In genomic region chr2:201129044-201129505, GRCh38 we compare ENCODE assay signal across 8 cellular contexts. TPM values are rescaled to one million over a fixed set of nuclear protein-coding genes. Genes with fewer than 3 reads are reported as not detected.
DNase-seq lines count a peak whose midpoint lies in the region; ATAC-seq and TF ChIP-seq lines count a peak whose summit lies in the region.

No MANE protein-coding gene starts in this region.

- H3K27ac ChIP-seq in DOHH2 (ENCODE audit: low read depth, low read length) (no peak overlapping the region), Karpas-422 (ENCODE audit: low read length) (peak overlapping the region; percentile 98), adipose tissue (ENCODE audit: low read depth, low read length) (peak overlapping the region; percentile 29), liver (ENCODE audit: low read depth in 1 of 2, low read length in 2 of 2) (peak overlapping the region; percentile 54 to 64), transverse colon (peak overlapping the region; percentile 99 to 100 (median 100)), aorta (ENCODE audit: low read depth in 1 of 2, low read length in 2 of 2) (peak overlapping the region in 1 of 2 donors; percentile 53)

- H3K9me3 ChIP-seq in DOHH2 (ENCODE audit: control insufficient read depth, insufficient read depth, low read length) = no peaks in the 10 kb centered on the region
- no peaks in the 10 kb centered on the region for H3K9me3 ChIP-seq in Karpas-422 (ENCODE audit: low read length)
- no peaks in the 10 kb centered on the region for H3K9me3 ChIP-seq in liver (ENCODE audit: control insufficient read depth in 4 of 4, low read length in 3 of 4)
- H3K9me3 ChIP-seq in transverse colon = no peaks in the 10 kb centered on the region
- no peaks in the 10 kb centered on the region for H3K9me3 ChIP-seq in aorta (ENCODE audit: control insufficient read depth, low read length)

- intact Hi-C loops in transverse colon (cut with DNase I; ENCODE audit: low total_unique reads) = no loop called here
- intact Hi-C loops in aorta (cut with DNase I) = no loop called here

- H3K4me1 ChIP-seq in DOHH2 (ENCODE audit: control insufficient read depth, low read length) = peaks cover 65% of the 10 kb centered on the region
- H3K4me1 ChIP-seq in Karpas-422 (ENCODE audit: low read length) = peaks cover 87% of the 10 kb centered on the region
- H3K4me1 ChIP-seq in liver (ENCODE audit: control insufficient read depth in 4 of 4, insufficient read depth in 4 of 4, low read length in 3 of 4) = peaks cover 21 to 46% (median 38%) of the 10 kb centered on the region in 4 donors
- H3K4me1 ChIP-seq in transverse colon = peaks cover 30 to 90% (median 65%) of the 10 kb centered on the region in 4 donors
- H3K4me1 ChIP-seq in aorta (ENCODE audit: control insufficient read depth in 1 of 2, insufficient read depth in 2 of 2, low read length in 2 of 2) = peaks cover 7 to 26% of the 10 kb centered on the region in 2 donors

- H3K36me3 ChIP-seq in DOHH2 (ENCODE audit: control insufficient read depth, low read length) = no peaks in the 10 kb centered on the region
- 0 out of 2 replicates have a peak, but pooled peaks cover 5% of the 10 kb centered on the region for H3K36me3 ChIP-seq in Karpas-422 (ENCODE audit: insufficient read depth, low read length)
- peaks cover 2 to 12% (median 9%) of the 10 kb centered on the region in 4 donors for H3K36me3 ChIP-seq in liver (ENCODE audit: control insufficient read depth in 4 of 4, insufficient read depth in 3 of 4, low read depth in 1 of 4, low read length in 3 of 4)
- peaks cover 0 to 12% (median 2%) of the 10 kb centered on the region in 4 donors for H3K36me3 ChIP-seq in transverse colon
- no peaks in the 10 kb centered on the region for H3K36me3 ChIP-seq in aorta (ENCODE audit: control insufficient read depth in 1 of 2, insufficient read depth in 2 of 2, low read length in 1 of 2)

- peaks cover 25% of the 10 kb centered on the region for H3K79me2 ChIP-seq in DOHH2 (ENCODE audit: control insufficient read depth, low read length)
- H3K79me2 ChIP-seq in Karpas-422 (ENCODE audit: low read length) = peaks cover 67% of the 10 kb centered on the region

- no peak for DNase-seq in Karpas-422
- DNase-seq in transverse colon = peak; percentile 70
- DNase-seq in aorta = no peak

- ATAC-seq in aorta (ENCODE audit: low FRiP score) (no peak), GM21381 (IDR thresholded peaks at IDR 0.05; ENCODE audit: unreplicated experiment) (no peak), HG03135 (IDR thresholded peaks at IDR 0.05; ENCODE audit: unreplicated experiment) (no peak)

- H3K9ac ChIP-seq in Karpas-422 (ENCODE audit: low read length) = peak overlapping the region; percentile 15; the same call in 1 of the 2 replicates
- H3K9ac ChIP-seq in liver (ENCODE audit: low read depth in 1 of 2, low read length in 2 of 2) = no peak overlapping the region

- 26 to 33% (median 31%) methylated on average over 4 of the region's 4 CpGs for WGBS in adipose tissue, 3 donors
- 33% methylated on average over 4 of the region's 4 CpGs for WGBS in liver
- whole genome bisulfite sequencing in transverse colon (ENCODE audit: low coverage in 1 of 2), 2 donors = 17 to 25% methylated on average over 3 to 4 of the region's 4 CpGs
- 26 to 30% methylated on average over 4 of the region's 4 CpGs for WGBS in aorta, 2 donors

- TF ChIP-seq RAD21 in liver (IDR thresholded peaks at IDR 0.05) = no peak

- peak overlapping the region; percentile 24; the same call in 1 of the 2 replicates for H2AFZ ChIP-seq in Karpas-422 (ENCODE audit: low read length)

- no peaks in the 10 kb centered on the region for H4K20me1 ChIP-seq in DOHH2 (ENCODE audit: control insufficient read depth, insufficient read depth, low read depth, low read length)
- H4K20me1 ChIP-seq in Karpas-422 (ENCODE audit: insufficient read depth, low read depth, low read length) = no peaks in the 10 kb centered on the region

- TF ChIP-seq POLR2A in transverse colon (IDR thresholded peaks at IDR 0.05) = no peak

- H3F3A ChIP-seq in DOHH2 (ENCODE audit: control insufficient read depth, insufficient read depth) = no peaks in the 10 kb centered on the region

- no peaks in the 10 kb centered on the region for H3K27me3 ChIP-seq in DOHH2 (ENCODE audit: control insufficient read depth, low read length)
- H3K27me3 ChIP-seq in Karpas-422 (ENCODE audit: low read length) = no peaks in the 10 kb centered on the region
- H3K27me3 ChIP-seq in liver (ENCODE audit: control insufficient read depth in 4 of 4, insufficient read depth in 4 of 4, low read length in 3 of 4) = no peaks in the 10 kb centered on the region
- H3K27me3 ChIP-seq in transverse colon = no peaks in the 10 kb centered on the region
- H3K27me3 ChIP-seq in aorta (ENCODE audit: control insufficient read depth in 1 of 2, insufficient read depth in 2 of 2, low read length in 1 of 2) = no peaks in the 10 kb centered on the region

- TF ChIP-seq EP300 in transverse colon (IDR thresholded peaks at IDR 0.05; ENCODE audit: low read depth) = no peak

- peak overlapping the region; percentile 38; the same call in 1 of the 2 replicates for H3K4me2 ChIP-seq in DOHH2 (ENCODE audit: low read length)
- H3K4me2 ChIP-seq in Karpas-422 (ENCODE audit: low read depth, low read length, poor library complexity, severe bottlenecking) = peak overlapping the region; percentile 17

- in situ Hi-C loops in transverse colon (cut with MboI; ENCODE audit: low pct_ligation_motif_present in 1 of 4, low pct_unique_long_range_greater_than_20kb in 1 of 4, low sequenced_read_pairs in 3 of 4) = no loop called here

- H3K9me2 ChIP-seq in DOHH2 (replicated peaks; ENCODE audit: control insufficient read depth, low read length) (no peaks in the 10 kb centered on the region), Karpas-422 (replicated peaks; ENCODE audit: insufficient read depth, low read length) (no peaks in the 10 kb centered on the region)

- H3K4me3 ChIP-seq in DOHH2 (ENCODE audit: low read length) (peak overlapping the region; percentile 16), Karpas-422 (ENCODE audit: low read length) (no peak overlapping the region), liver (ENCODE audit: low read depth in 1 of 3, low read length in 3 of 3) (no peak overlapping the region), transverse colon (peak overlapping the region in 1 of 4 donors; percentile 2), aorta (ENCODE audit: low read length in 2 of 2) (no peak overlapping the region)

- TF ChIP-seq CTCF in DOHH2 (IDR thresholded peaks at IDR 0.05; ENCODE audit: low read depth, low read length, poor library complexity, severe bottlenecking) (no peak), liver (IDR thresholded peaks at IDR 0.05; ENCODE audit: low read depth, low read length, missing input control) (no peak), transverse colon (IDR thresholded peaks at IDR 0.05) (no peak)

TF ChIP-seq in liver, 16 proteins besides CTCF, POLR2A, EP300 and RAD21 (continues in another document):
- no peak for TF ChIP-seq FOXA2 (IDR thresholded peaks at IDR 0.05)
- TF ChIP-seq JUND (IDR thresholded peaks at IDR 0.05) = no peak
- no peak for TF ChIP-seq HNF4A (conservative IDR thresholded peaks at IDR 0.05)

RNA-seq across cellular contexts. Expression of gene CFLAR, which starts 13.1 kb away (rescaled TPM):
- total RNA-seq in Karpas-422 (2014; rRNA removed; shearing (Covaris generic); ENCODE audit: low replicate concordance) = 62.6 and 63.5 TPM in 2 replicates
- polyA plus RNA-seq in adipose tissue (100 to 1,000 TPM in 1 of 3 donors, 10 to 100 TPM in 2; 22.0 to 123 (median 75.4) TPM), liver (10 to 100 TPM; 24.4 to 56.9 TPM), aorta (10 to 100 TPM; 30.4 to 63.5 TPM)
- total RNA-seq in liver (100 to 1,000 TPM in 1 of 2 donors, 10 to 100 TPM in 1; 34.0 to 169 TPM), transverse colon (100 to 1,000 TPM; 148 to 449 (median 323) TPM), aorta (100 to 1,000 TPM; 154 to 244 TPM)

RNA-seq across cellular contexts. Expression of gene CASP10, which starts 53.9 kb away (rescaled TPM):
- 0.48 and 5.2 TPM in 2 replicates for total RNA-seq in Karpas-422 (2014; rRNA removed; shearing (Covaris generic); ENCODE audit: low replicate concordance)
- polyA plus RNA-seq in adipose tissue (1 to 10 TPM; 2.3 to 4.8 (median 3.6) TPM), liver (1 to 10 TPM; 2.2 to 2.6 TPM), aorta (1 to 10 TPM; 1.1 to 3.4 TPM)
- total RNA-seq in liver (10 to 100 TPM in 1 of 2 donors, 1 to 10 TPM in 1; 8.7 to 13.6 TPM), transverse colon (10 to 100 TPM in 3 of 4 donors, 1 to 10 TPM in 1; 4.8 to 68.4 (median 38.1) TPM), aorta (10 to 100 TPM in 1 of 2 donors, 1 to 10 TPM in 1; 8.1 to 26.1 TPM)

RNA-seq across cellular contexts. Expression of gene NDUFB3, which starts 57.3 kb away (rescaled TPM):
- 102 and 136 TPM in 2 replicates for total RNA-seq in Karpas-422 (2014; rRNA removed; shearing (Covaris generic); ENCODE audit: low replicate concordance)
- polyA plus RNA-seq in adipose tissue (100 to 1,000 TPM in 1 of 3 donors, 10 to 100 TPM in 2; 28.9 to 110 (median 73.3) TPM), liver (100 to 1,000 TPM in 1 of 2 donors, 10 to 100 TPM in 1; 48.1 to 177 TPM), aorta (100 to 1,000 TPM in 1 of 2 donors, 10 to 100 TPM in 1; 62.8 to 152 TPM)
- total RNA-seq in liver (10 to 100 TPM; 34.2 to 58.4 TPM), transverse colon (100 to 1,000 TPM in 1 of 4 donors, 10 to 100 TPM in 1, 1 to 10 TPM in 2; 2.2 to 111 (median 44.9) TPM), aorta (10 to 100 TPM; 42.7 to 43.2 TPM)

RNA-seq across cellular contexts. Expression of gene HYCC2, which starts 57.6 kb away (rescaled TPM):
- 10.4 and 40.0 TPM in 2 replicates for total RNA-seq in Karpas-422 (2014; rRNA removed; shearing (Covaris generic); ENCODE audit: low replicate concordance)
- polyA plus RNA-seq in adipose tissue = 1 to 10 TPM; 1.5 to 6.7 (median 3.7) TPM
- total RNA-seq in liver = 10 to 100 TPM in 1 of 2 donors, 1 to 10 TPM in 1; 7.7 to 15.4 TPM
- polyA plus RNA-seq in liver = 1 to 10 TPM; 1.5 to 3.9 TPM
- 100 to 1,000 TPM in 1 of 4 donors, 10 to 100 TPM in 3; 23.9 to 104 (median 35.8) TPM for total RNA-seq in transverse colon
- 10 to 100 TPM; 26.2 to 31.4 TPM for total RNA-seq in aorta
- 1 to 10 TPM; 4.8 to 5.3 TPM for polyA plus RNA-seq in aorta
